28 cellular contexts compared by ENCODE assay signal in genomic region chr14:21712039-21712438, GRCh38. TPM values are rescaled to one million over a fixed set of nuclear protein-coding genes. Genes with fewer than 3 reads are reported as not detected.
DNase-seq lines count a peak whose midpoint lies in the region; ATAC-seq, FAIRE-seq and TF ChIP-seq lines count a peak whose summit lies in the region.
"Had no signal": no experiment of that assay in that cellular context is flagged by ENCODE, and none has a peak within 500 bp of the region (broad histone marks: within the 10 kb centered on the region; RNA-seq: fewer than 3 reads in every experiment).

No MANE protein-coding gene starts in this region.

- H3K27me3 Mint-ChIP-seq in T-helper 2 cell treated with Interferon-gamma antibody and Interleukin-4, amounts not matched to agents 5 μg/mL and 100 μg/mL, for 36 hours (ENCODE audit: low read depth) = peaks cover 16% of the 10 kb centered on the region
- H3K27me3 Mint-ChIP-seq in natural killer cell treated with Interleukin-12 subunit alpha and Interleukin-12 subunit beta and Interleukin-15 and Interleukin-18, amount 100 ng/mL, for 72 hours = peaks cover 38 to 42% of the 10 kb centered on the region in 2 donors

- TF ChIP-seq POLR2A in HepG2 (IDR thresholded peaks at IDR 0.05; ENCODE audit: insufficient read depth in 1 of 2, low read depth in 2 of 2, low read length in 2 of 2) (no peak), right lobe of liver (IDR thresholded peaks at IDR 0.05) (no peak)

- no TSS peak for BruUV-seq in HepG2 (replicated peaks; lab: Mats Ljungman, UMichigan)

- no peaks in the 10 kb centered on the region for H3K79me2 ChIP-seq in HepG2 (ENCODE audit: insufficient read depth, low read length)

- H3K4me1 ChIP-seq in HepG2 (ENCODE audit: insufficient read depth, low read length) (no peaks in the 10 kb centered on the region), right lobe of liver (no peaks in the 10 kb centered on the region)
- H3K4me1 ChIP-seq: spleen, thyroid gland had no signal

- H4K20me1 ChIP-seq in HepG2 (ENCODE audit: insufficient read depth, low read length) = no peaks in the 10 kb centered on the region

- FAIRE-seq in HepG2 (lab: Jason Lieb, UNC) = no peak
- FAIRE-seq: endometrium had no signal

- H3K4me2 ChIP-seq in HepG2 (ENCODE audit: low read depth, low read length) = no peak overlapping the region

- ATAC-seq in HepG2 (no peak), right lobe of liver (no peak), GM21723 (IDR thresholded peaks at IDR 0.05; ENCODE audit: unreplicated experiment) (no peak)
- ATAC-seq in natural killer cell treated with Interleukin-12 subunit alpha and Interleukin-12 subunit beta and Interleukin-15 and Interleukin-18, amount 100 ng/mL, for 72 hours = no peak
- ATAC-seq: left ventricle myocardium superior had no signal

- CTCF ChIA-PET in HepG2 (lab: Yijun Ruan, JAX; ENCODE audit: low intra/inter-chr PET ratio, low total read pairs) = interaction anchor here (1.4 kb wide), 1 partner anchor 23 kb away, joined by 3 read pairs; no protein-coding TSS in a partner anchor

- no peak overlapping the region for H3K9ac ChIP-seq in HepG2 (ENCODE audit: insufficient read depth, low read depth, low read length)
- H3K9ac ChIP-seq: GM23248 had no signal

- no peak overlapping the region for H3K4me3 ChIP-seq in HepG2 (replicated peaks in 1 of 3; ENCODE audit: insufficient read depth in 1 of 3, low read depth in 2 of 3, low read length in 3 of 3)
- no peak overlapping the region for H3K4me3 ChIP-seq in right lobe of liver
- H3K4me3 ChIP-seq: cardiac muscle cell, GM23248, spleen, thyroid gland had no signal

- intact Hi-C loops in HepG2 (cut with micrococcal nuclease; ENCODE audit: unreplicated experiment) (no loop called here), right lobe of liver (cut with DNase I) (no loop called here)

- peak overlapping the region; percentile 27 for H3K4me3 Mint-ChIP-seq in T-helper 2 cell treated with Interferon-gamma antibody and Interleukin-4, amounts not matched to agents 5 μg/mL and 100 μg/mL, for 36 hours
- H3K4me3 Mint-ChIP-seq in natural killer cell treated with Interleukin-12 subunit alpha and Interleukin-12 subunit beta and Interleukin-15 and Interleukin-18, amount 100 ng/mL, for 72 hours = no peak overlapping the region
- H3K4me3 Mint-ChIP-seq: CD14-positive monocyte; IgD-negative memory B cell; nephron; stimulated activated naive B cell treated with anti-CD40 and anti-IgM and Interleukin-4, amounts not matched to agents 10 μg/mL and 1 μg/mL and 100 μg/mL, for 72 hours had no signal

- H3K27ac ChIP-seq in HepG2 (ENCODE audit: extremely low read length, insufficient read depth, low read length) (no peak overlapping the region), right lobe of liver (no peak overlapping the region)
- H3K27ac ChIP-seq: cardiac muscle cell, GM23248, RWPE1, spleen, thyroid gland, WERI-Rb-1 had no signal

- WGBS in HepG2 (ENCODE audit: low lambda C conversion rate) = 26% methylated on average over 2 of the region's 2 CpGs
- WGBS in right lobe of liver (ENCODE audit: insufficient coverage, low coverage, low lambda C conversion rate, missing lambda C conversion rate) = 62% methylated on average over 2 of the region's 2 CpGs

- H3K27me3 ChIP-seq in HepG2 (ENCODE audit: control insufficient read depth in 1 of 2, insufficient read depth in 2 of 2, low read length in 2 of 2) (no peaks in the 10 kb centered on the region; a peak in 1 of 5 replicates), right lobe of liver (no peaks in the 10 kb centered on the region)
- H3K27me3 ChIP-seq: cardiac muscle cell, thyroid gland had no signal

- DNase-seq in HepG2 (ENCODE audit: low spot score) = no peak
- no peak for DNase-seq in right lobe of liver
- DNase-seq in T-helper 2 cell treated with Interferon-gamma antibody and Interleukin-4, amounts not matched to agents 5 μg/mL and 100 μg/mL, for 36 hours (ENCODE audit: low spot score) = no peak
- peak; percentile 40 for DNase-seq in central memory CD4-positive, alpha-beta T cell
- DNase-seq in stimulated activated CD4-positive, alpha-beta T cell treated with anti-CD3 and anti-CD28 coated beads, Interleukin-12 subunit alpha, Interleukin-12 subunit beta, amount 100 ng/mL, for 4 hours = no peak
- DNase-seq in natural killer cell treated with Interleukin-12 subunit alpha and Interleukin-12 subunit beta and Interleukin-15 and Interleukin-18, amount 100 ng/mL, for 72 hours (ENCODE audit: low spot score) = no peak
- DNase-seq: activated gamma-delta T cell; aorta; DMS 273 treated with DMSO at 0.1 percent for 48 hours; islet precursor cell; left ventricle myocardium superior; midbrain; spleen; stimulated activated CD4-positive, alpha-beta T cell treated with anti-CD3 and anti-CD28 coated beads, Interleukin-4, amount 100 ng/mL, for 1 hour; stimulated activated naive B cell treated with anti-CD40 and anti-IgM and Interleukin-4, amounts not matched to agents 10 μg/mL and 1 μg/mL and 100 μg/mL, for 72 hours; WERI-Rb-1 had no signal

- H3K36me3 ChIP-seq in HepG2 (replicated peaks in 1 of 2; ENCODE audit: control insufficient read depth in 1 of 2, insufficient read depth in 2 of 2, low read length in 2 of 2) = no peaks in the 10 kb centered on the region
- no peaks in the 10 kb centered on the region for H3K36me3 ChIP-seq in right lobe of liver
- H3K36me3 ChIP-seq: cardiac muscle cell, spleen, thyroid gland, WERI-Rb-1 had no signal

- H3K27ac Mint-ChIP-seq in T-helper 2 cell treated with Interferon-gamma antibody and Interleukin-4, amounts not matched to agents 5 μg/mL and 100 μg/mL, for 36 hours = peak overlapping the region; percentile 28
- H3K27ac Mint-ChIP-seq in natural killer cell treated with Interleukin-12 subunit alpha and Interleukin-12 subunit beta and Interleukin-15 and Interleukin-18, amount 100 ng/mL, for 72 hours = no peak overlapping the region
- H3K27ac Mint-ChIP-seq: CD14-positive monocyte; IgD-negative memory B cell; nephron; stimulated activated naive B cell treated with anti-CD40 and anti-IgM and Interleukin-4, amounts not matched to agents 10 μg/mL and 1 μg/mL and 100 μg/mL, for 72 hours had no signal

- H3K9me3 Mint-ChIP-seq in T-helper 2 cell treated with Interferon-gamma antibody and Interleukin-4, amounts not matched to agents 5 μg/mL and 100 μg/mL, for 36 hours = no peaks in the 10 kb centered on the region
- peaks cover 4% of the 10 kb centered on the region for H3K9me3 Mint-ChIP-seq in natural killer cell treated with Interleukin-12 subunit alpha and Interleukin-12 subunit beta and Interleukin-15 and Interleukin-18, amount 100 ng/mL, for 72 hours

- TF ChIP-seq EP300 in HepG2 (IDR thresholded peaks at IDR 0.05; ENCODE audit: low read depth in 2 of 2, low read length in 2 of 2) = no peak
- no peak for TF ChIP-seq EP300 in HepG2 (CRISPR knock-in tag; IDR thresholded peaks at IDR 0.05; ENCODE audit: borderline replicate concordance)

- H3K4me1 Mint-ChIP-seq in T-helper 2 cell treated with Interferon-gamma antibody and Interleukin-4, amounts not matched to agents 5 μg/mL and 100 μg/mL, for 36 hours (ENCODE audit: low read depth) = peaks cover 5% of the 10 kb centered on the region
- no peaks in the 10 kb centered on the region for H3K4me1 Mint-ChIP-seq in natural killer cell treated with Interleukin-12 subunit alpha and Interleukin-12 subunit beta and Interleukin-15 and Interleukin-18, amount 100 ng/mL, for 72 hours (ENCODE audit: low read depth in 2 of 2)
- H3K4me1 Mint-ChIP-seq: CD14-positive monocyte; nephron; stimulated activated naive B cell treated with anti-CD40 and anti-IgM and Interleukin-4, amounts not matched to agents 10 μg/mL and 1 μg/mL and 100 μg/mL, for 72 hours had no signal

- H2AFZ ChIP-seq in HepG2 (ENCODE audit: low read length) = no peak overlapping the region
- H2AFZ ChIP-seq: GM23248 had no signal

- TF ChIP-seq RAD21 in HepG2 (CRISPR knock-in tag; IDR thresholded peaks at IDR 0.05) = no peak

- H3K36me3 Mint-ChIP-seq in T-helper 2 cell treated with Interferon-gamma antibody and Interleukin-4, amounts not matched to agents 5 μg/mL and 100 μg/mL, for 36 hours (ENCODE audit: low read depth) = no peaks in the 10 kb centered on the region
- H3K36me3 Mint-ChIP-seq in natural killer cell treated with Interleukin-12 subunit alpha and Interleukin-12 subunit beta and Interleukin-15 and Interleukin-18, amount 100 ng/mL, for 72 hours = no peaks in the 10 kb centered on the region
- H3K36me3 Mint-ChIP-seq: CD14-positive monocyte had no signal

- POLR2A ChIA-PET in HepG2 (lab: Yijun Ruan, JAX) = no interaction called here

- TF ChIP-seq CTCF in HepG2 (CRISPR knock-in tag; IDR thresholded peaks at IDR 0.05) (no peak), right lobe of liver (IDR thresholded peaks at IDR 0.05) (no peak)

- H3K9me3 ChIP-seq in HepG2 (ENCODE audit: low read length) = no peaks in the 10 kb centered on the region
- no peaks in the 10 kb centered on the region for H3K9me3 ChIP-seq in right lobe of liver
- H3K9me3 ChIP-seq: thyroid gland had no signal

- in situ Hi-C loops in HepG2 (cut with HindIII; ENCODE audit: extremely low pct_ligation_motif_present, low pct_unique_long_range_greater_than_20kb) = loop anchor here (25.0 kb wide), 1 partner anchor 100 kb away; no protein-coding TSS in a partner anchor

RNA-seq across cellular contexts. Expression of gene OR4E1, which starts 38.4 kb away (rescaled TPM):
- total RNA-seq in HepG2 (2016; rRNA removed; fragmentation: Illumina TruSeq; extraction: Trizol) (not detected in 2 replicates), right lobe of liver (not detected)
- not detected in 2 replicates for total RNA-seq in HepG2 (2016; cell fraction: cytosol; rRNA removed; fragmentation: Illumina TruSeq; extraction: Trizol; ENCODE audit: low read depth)
- total RNA-seq in HepG2 (2016; cell fraction: insoluble cytoplasmic fraction; rRNA removed; fragmentation: Illumina TruSeq; extraction: Trizol) = not detected in 2 replicates
- not detected in 2 replicates for total RNA-seq in HepG2 (2016; cell fraction: membrane; rRNA removed; fragmentation: Illumina TruSeq; extraction: Trizol)
- total RNA-seq in HepG2 (2016; cell fraction: nucleus; rRNA removed; fragmentation: Illumina TruSeq; extraction: Trizol) = not detected in 2 replicates
- polyA plus RNA-seq in HepG2 (2011; rRNA removed) = not detected in 2 replicates
- polyA plus RNA-seq in HepG2 (2011; cell fraction: cytosol; rRNA removed) = not detected in 2 replicates
- polyA plus RNA-seq in HepG2 (2011; cell fraction: nucleus; rRNA removed) = not detected in 2 replicates
- polyA plus RNA-seq in HepG2 (2012) = not detected in 2 replicates
- not detected in 2 replicates for polyA plus RNA-seq in HepG2 (2016; cell fraction: cytosol; fragmentation: Illumina TruSeq; extraction: Trizol; ENCODE audit: low read depth)
- polyA plus RNA-seq in HepG2 (2016; cell fraction: insoluble cytoplasmic fraction; fragmentation: Illumina TruSeq; extraction: Trizol; ENCODE audit: low read depth) = not detected in 2 replicates
- not detected in 2 replicates for polyA plus RNA-seq in HepG2 (2016; cell fraction: membrane; fragmentation: Illumina TruSeq; extraction: Trizol; ENCODE audit: low read depth)
- not detected in 2 replicates for polyA plus RNA-seq in HepG2 (2016; cell fraction: nucleus; fragmentation: Illumina TruSeq; extraction: Trizol; ENCODE audit: insufficient read depth, low read depth)
- not detected in 2 replicates for polyA minus RNA-seq in HepG2 (2011; rRNA and poly(A)+ RNA removed; ENCODE audit: low replicate concordance)
- not detected in 2 replicates for polyA minus RNA-seq in HepG2 (2011; cell fraction: cytosol; rRNA and poly(A)+ RNA removed)
- not detected in 2 replicates for polyA minus RNA-seq in HepG2 (2011; cell fraction: nucleus; rRNA and poly(A)+ RNA removed)
- total RNA-seq in natural killer cell treated with Interleukin-12 subunit alpha and Interleukin-12 subunit beta and Interleukin-15 and Interleukin-18, amount 100 ng/mL, for 72 hours = not detected
- total RNA-seq: aorta, cardiac muscle cell, glomerular endothelial cell, GM23248, left ventricle myocardium superior, M059J, osteocyte, spleen, thyroid gland had no signal
- polyA plus RNA-seq: aorta, cardiac muscle cell, CD14-positive monocyte, GM23248, IgD-negative memory B cell, spleen had no signal

RNA-seq across cellular contexts. Expression of gene OR4E2, which starts 58.4 kb away (rescaled TPM):
- total RNA-seq in HepG2 (2016; rRNA removed; fragmentation: Illumina TruSeq; extraction: Trizol) (not detected in 2 replicates), right lobe of liver (not detected)
- not detected in 2 replicates for total RNA-seq in HepG2 (2016; cell fraction: cytosol; rRNA removed; fragmentation: Illumina TruSeq; extraction: Trizol; ENCODE audit: low read depth)
- not detected in 2 replicates for total RNA-seq in HepG2 (2016; cell fraction: insoluble cytoplasmic fraction; rRNA removed; fragmentation: Illumina TruSeq; extraction: Trizol)
- not detected in 2 replicates for total RNA-seq in HepG2 (2016; cell fraction: membrane; rRNA removed; fragmentation: Illumina TruSeq; extraction: Trizol)
- total RNA-seq in HepG2 (2016; cell fraction: nucleus; rRNA removed; fragmentation: Illumina TruSeq; extraction: Trizol) = not detected in 2 replicates
- polyA plus RNA-seq in HepG2 (2011; rRNA removed) = not detected in 2 replicates
- not detected in 2 replicates for polyA plus RNA-seq in HepG2 (2011; cell fraction: cytosol; rRNA removed)
- not detected in 2 replicates for polyA plus RNA-seq in HepG2 (2011; cell fraction: nucleus; rRNA removed)
- not detected in 2 replicates for polyA plus RNA-seq in HepG2 (2012)
- not detected in 2 replicates for polyA plus RNA-seq in HepG2 (2016; cell fraction: cytosol; fragmentation: Illumina TruSeq; extraction: Trizol; ENCODE audit: low read depth)
- not detected in 2 replicates for polyA plus RNA-seq in HepG2 (2016; cell fraction: insoluble cytoplasmic fraction; fragmentation: Illumina TruSeq; extraction: Trizol; ENCODE audit: low read depth)
- not detected in 2 replicates for polyA plus RNA-seq in HepG2 (2016; cell fraction: membrane; fragmentation: Illumina TruSeq; extraction: Trizol; ENCODE audit: low read depth)
- not detected in 2 replicates for polyA plus RNA-seq in HepG2 (2016; cell fraction: nucleus; fragmentation: Illumina TruSeq; extraction: Trizol; ENCODE audit: insufficient read depth, low read depth)
- polyA minus RNA-seq in HepG2 (2011; rRNA and poly(A)+ RNA removed; ENCODE audit: low replicate concordance) = not detected in 2 replicates
- polyA minus RNA-seq in HepG2 (2011; cell fraction: cytosol; rRNA and poly(A)+ RNA removed) = not detected in 2 replicates
- not detected in 2 replicates for polyA minus RNA-seq in HepG2 (2011; cell fraction: nucleus; rRNA and poly(A)+ RNA removed)
- total RNA-seq in natural killer cell treated with Interleukin-12 subunit alpha and Interleukin-12 subunit beta and Interleukin-15 and Interleukin-18, amount 100 ng/mL, for 72 hours = not detected
- total RNA-seq: aorta, cardiac muscle cell, glomerular endothelial cell, GM23248, left ventricle myocardium superior, M059J, osteocyte, spleen, thyroid gland had no signal
- polyA plus RNA-seq: aorta, cardiac muscle cell, CD14-positive monocyte, GM23248, IgD-negative memory B cell, spleen had no signal
